In the genomic region with DNA sequence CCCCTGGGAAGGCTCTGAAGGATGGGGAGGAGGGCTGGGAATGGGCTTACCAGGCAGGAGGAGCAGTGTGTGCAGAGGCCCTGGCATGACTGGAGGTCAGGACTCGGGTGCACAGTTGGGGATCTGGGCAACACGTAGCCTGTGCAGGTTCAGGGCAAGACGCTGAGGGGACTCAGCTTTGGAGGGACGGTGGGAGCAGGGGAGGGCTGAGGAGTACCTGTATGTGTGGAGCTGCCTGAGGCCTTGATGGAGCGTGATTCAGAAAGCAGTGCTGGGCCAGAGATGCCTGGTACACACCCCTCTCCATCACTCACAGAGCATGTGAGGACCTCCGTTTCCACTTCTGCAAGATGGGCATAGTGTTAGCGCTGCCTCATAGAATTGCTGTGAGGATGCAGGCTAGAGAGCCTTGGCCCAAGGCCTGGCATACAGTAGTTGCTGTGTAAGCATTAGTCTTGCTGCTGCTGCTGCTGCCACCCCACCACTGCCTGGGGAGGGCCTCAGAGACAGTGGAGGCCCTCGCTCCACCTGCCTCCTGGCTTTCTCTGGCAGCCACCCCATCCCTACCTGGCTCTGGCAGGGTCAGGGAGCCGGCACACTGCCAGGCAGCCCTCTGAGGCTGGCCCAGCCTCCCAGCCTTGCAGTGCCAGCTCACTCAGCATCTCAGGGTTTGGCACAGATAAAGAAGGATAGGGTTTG, we compare ENCODE assay signal across 10 cellular contexts. TPM values are rescaled to one million over a fixed set of nuclear protein-coding genes. Genes with fewer than 3 reads are reported as not detected.
DNase-seq lines count a peak whose midpoint lies in the region; ATAC-seq and TF ChIP-seq lines count a peak whose summit lies in the region.
"Had no signal": no experiment of that assay in that cellular context is flagged by ENCODE, and none has a peak within 500 bp of the region (broad histone marks: within the 10 kb centered on the region; RNA-seq: fewer than 3 reads in every experiment).

No MANE protein-coding gene starts in this region.

- no peaks in the 10 kb centered on the region for H3K9me3 Mint-ChIP-seq in activated naive CD8-positive, alpha-beta T cell (ENCODE audit: low read depth)
- H3K9me3 Mint-ChIP-seq in activated naive CD8-positive, alpha-beta T cell treated with anti-CD3 and anti-CD28 coated beads for 36 hours: no peaks in the 10 kb centered on the region
- H3K9me3 Mint-ChIP-seq in mesothelial cell of epicardium: no peaks in the 10 kb centered on the region

- TF ChIP-seq CTCF in mesothelial cell of epicardium (IDR thresholded peaks at IDR 0.05; ENCODE audit: unreplicated experiment): no peak

- H3K27me3 Mint-ChIP-seq in activated naive CD8-positive, alpha-beta T cell: no peaks in the 10 kb centered on the region
- H3K27me3 Mint-ChIP-seq in activated naive CD8-positive, alpha-beta T cell treated with anti-CD3 and anti-CD28 coated beads for 36 hours: no peaks in the 10 kb centered on the region
- H3K27me3 Mint-ChIP-seq in mesothelial cell of epicardium (ENCODE audit: low read depth): no peaks in the 10 kb centered on the region

- no peak for DNase-seq in activated naive CD8-positive, alpha-beta T cell treated with anti-CD3 and anti-CD28 coated beads for 36 hours
- DNase-seq in caudate nucleus (lab: John Stamatoyannopoulos, UW) (peak in 2 of 61 donors; percentile 41 to 85), mesothelial cell of epicardium (ENCODE audit: low spot score in 2 of 2, unreplicated experiment in 2 of 2) (no peak), GM19238 (ENCODE audit: insufficient read length, low spot score) (no peak)
- no peak for DNase-seq in stimulated activated CD4-positive, alpha-beta T cell treated with anti-CD3 and anti-CD28 coated beads, Interleukin-4, amount 100 ng/mL, for 1 hour
- DNase-seq: left ventricle myocardium superior, NCI-H345 had no signal

- H3K4me1 Mint-ChIP-seq in activated naive CD8-positive, alpha-beta T cell (ENCODE audit: low read depth): peaks cover 48% of the 10 kb centered on the region
- peaks cover 39% of the 10 kb centered on the region for H3K4me1 Mint-ChIP-seq in activated naive CD8-positive, alpha-beta T cell treated with anti-CD3 and anti-CD28 coated beads for 36 hours
- peaks cover 72% of the 10 kb centered on the region for H3K4me1 Mint-ChIP-seq in mesothelial cell of epicardium

- no peak overlapping the region for H3K4me3 Mint-ChIP-seq in activated naive CD8-positive, alpha-beta T cell
- H3K4me3 Mint-ChIP-seq in activated naive CD8-positive, alpha-beta T cell treated with anti-CD3 and anti-CD28 coated beads for 36 hours: no peak overlapping the region
- peak overlapping the region; percentile 97 for H3K4me3 Mint-ChIP-seq in mesothelial cell of epicardium

- no peaks in the 10 kb centered on the region for H3K36me3 Mint-ChIP-seq in activated naive CD8-positive, alpha-beta T cell
- H3K36me3 Mint-ChIP-seq in activated naive CD8-positive, alpha-beta T cell treated with anti-CD3 and anti-CD28 coated beads for 36 hours: no peaks in the 10 kb centered on the region
- H3K36me3 Mint-ChIP-seq in mesothelial cell of epicardium: no peaks in the 10 kb centered on the region

- H3K27ac ChIP-seq in caudate nucleus (ENCODE audit: low read depth, low read length): peak overlapping the region; percentile 16

- no peak for ATAC-seq in HG02588 (IDR thresholded peaks at IDR 0.05; ENCODE audit: unreplicated experiment)
- ATAC-seq in GM21825 (IDR thresholded peaks at IDR 0.05; ENCODE audit: unreplicated experiment): no peak
- ATAC-seq: left ventricle myocardium superior had no signal

- peak overlapping the region; percentile 54 for H3K27ac Mint-ChIP-seq in activated naive CD8-positive, alpha-beta T cell
- no peak overlapping the region for H3K27ac Mint-ChIP-seq in activated naive CD8-positive, alpha-beta T cell treated with anti-CD3 and anti-CD28 coated beads for 36 hours
- H3K27ac Mint-ChIP-seq in mesothelial cell of epicardium: peak overlapping the region; percentile 98

RNA-seq across cellular contexts. Expression of a gene that starts 2.4 kb away (rescaled TPM):
- total RNA-seq in activated naive CD8-positive, alpha-beta T cell treated with anti-CD3 and anti-CD28 coated beads for 36 hours: 10 to 100 TPM; 13.2 to 16.2 TPM
- total RNA-seq in mesothelial cell of epicardium: 101 to 103 TPM (median 102 TPM) in 3 replicates

RNA-seq across cellular contexts. Expression of a gene that starts 43.8 kb away (rescaled TPM):
- not detected for total RNA-seq in activated naive CD8-positive, alpha-beta T cell treated with anti-CD3 and anti-CD28 coated beads for 36 hours
- total RNA-seq in mesothelial cell of epicardium: not detected in 3 replicates
- total RNA-seq: left ventricle myocardium superior had no signal
